ENCODE assay signal across 1 cellular context in the genomic region with DNA sequence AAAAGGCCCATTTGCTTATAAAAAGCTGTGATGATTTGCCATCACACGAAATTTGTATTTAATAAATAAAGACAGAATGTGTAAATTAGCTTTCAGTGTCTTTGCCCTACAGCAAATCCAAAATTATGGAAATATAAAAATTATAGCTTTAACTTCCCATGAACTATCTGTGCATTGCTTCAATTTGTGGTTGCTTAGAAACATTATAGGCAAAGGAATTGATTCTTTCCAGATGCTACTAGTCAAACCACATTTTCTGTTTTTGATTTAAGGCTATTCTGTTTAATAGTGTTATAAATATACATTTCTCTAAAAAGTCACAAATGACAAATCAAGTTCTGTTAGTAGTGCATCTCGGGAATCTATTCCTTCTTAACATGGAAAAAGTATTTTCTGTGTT.
TF ChIP-seq lines count a peak whose summit lies in the region.

No MANE protein-coding gene starts in this region.

TF ChIP-seq in SK-N-SH treated with all-trans-retinoic acid at 6 μM for 48 hours, 23 proteins besides CTCF, POLR2A, EP300 and RAD21 (continued from another document):
- TF ChIP-seq, protein P1, sequence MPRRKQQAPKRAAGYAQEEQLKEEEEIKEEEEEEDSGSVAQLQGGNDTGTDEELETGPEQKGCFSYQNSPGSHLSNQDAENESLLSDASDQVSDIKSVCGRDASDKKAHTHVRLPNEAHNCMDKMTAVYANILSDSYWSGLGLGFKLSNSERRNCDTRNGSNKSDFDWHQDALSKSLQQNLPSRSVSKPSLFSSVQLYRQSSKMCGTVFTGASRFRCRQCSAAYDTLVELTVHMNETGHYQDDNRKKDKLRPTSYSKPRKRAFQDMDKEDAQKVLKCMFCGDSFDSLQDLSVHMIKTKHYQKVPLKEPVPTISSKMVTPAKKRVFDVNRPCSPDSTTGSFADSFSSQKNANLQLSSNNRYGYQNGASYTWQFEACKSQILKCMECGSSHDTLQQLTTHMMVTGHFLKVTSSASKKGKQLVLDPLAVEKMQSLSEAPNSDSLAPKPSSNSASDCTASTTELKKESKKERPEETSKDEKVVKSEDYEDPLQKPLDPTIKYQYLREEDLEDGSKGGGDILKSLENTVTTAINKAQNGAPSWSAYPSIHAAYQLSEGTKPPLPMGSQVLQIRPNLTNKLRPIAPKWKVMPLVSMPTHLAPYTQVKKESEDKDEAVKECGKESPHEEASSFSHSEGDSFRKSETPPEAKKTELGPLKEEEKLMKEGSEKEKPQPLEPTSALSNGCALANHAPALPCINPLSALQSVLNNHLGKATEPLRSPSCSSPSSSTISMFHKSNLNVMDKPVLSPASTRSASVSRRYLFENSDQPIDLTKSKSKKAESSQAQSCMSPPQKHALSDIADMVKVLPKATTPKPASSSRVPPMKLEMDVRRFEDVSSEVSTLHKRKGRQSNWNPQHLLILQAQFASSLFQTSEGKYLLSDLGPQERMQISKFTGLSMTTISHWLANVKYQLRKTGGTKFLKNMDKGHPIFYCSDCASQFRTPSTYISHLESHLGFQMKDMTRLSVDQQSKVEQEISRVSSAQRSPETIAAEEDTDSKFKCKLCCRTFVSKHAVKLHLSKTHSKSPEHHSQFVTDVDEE (CRISPR knock-in tag; IDR thresholded peaks at IDR 0.05) = no peak
